ENCODE assay signal across 15 cellular contexts in genomic region chr2:6771539-6772365, GRCh38.
DNase-seq lines count a peak whose midpoint lies in the region; ATAC-seq and TF ChIP-seq lines count a peak whose summit lies in the region.
"Had no signal": no experiment of that assay in that cellular context is flagged by ENCODE, and none has a peak within 500 bp of the region (broad histone marks: within the 10 kb centered on the region; RNA-seq: fewer than 3 reads in every experiment).

No MANE protein-coding gene starts in this region.

- H2BK15ac ChIP-seq in H9 (ENCODE audit: low read depth, low read length), result no peak overlapping the region

- no peaks in the 10 kb centered on the region for H3K79me2 ChIP-seq in H9 (ENCODE audit: insufficient read depth, low read length)

- H3K4ac ChIP-seq in H9 (ENCODE audit: low read depth, low read length), result no peak overlapping the region

- no peak overlapping the region for H3K56ac ChIP-seq in H9 (ENCODE audit: insufficient read length, low read depth, low read length)

- H3K23ac ChIP-seq in H9 (ENCODE audit: insufficient read length, low read depth, low read length), result no peak overlapping the region

- no peak overlapping the region for H2AFZ ChIP-seq in H9 (ENCODE audit: low read length)

- peaks cover 2 to 5% (median 4%) of the 10 kb centered on the region in 3 experiments; a peak in 4 of 7 replicates for H3K36me3 Mint-ChIP-seq in H9 (ENCODE audit: insufficient read depth in 1 of 3, low read depth in 3 of 3)

- no peaks in the 10 kb centered on the region for H4K20me1 ChIP-seq in H9 (ENCODE audit: control insufficient read depth, insufficient read depth, insufficient read length)

- H3K27me3 ChIP-seq in H9 (ENCODE audit: insufficient read depth, low read length) (no peaks in the 10 kb centered on the region), left ventricle myocardium inferior (ENCODE audit: low read depth) (peaks cover 34% of the 10 kb centered on the region)
- H3K27me3 ChIP-seq: SJSA1, testis had no signal

- H2BK12ac ChIP-seq in H9 (ENCODE audit: insufficient read length, low read depth, low read length), result no peak overlapping the region

- peaks cover 10% of the 10 kb centered on the region for H3K27me3 Mint-ChIP-seq in H9 (ENCODE audit: low read depth)

- H3K18ac ChIP-seq in H9 (ENCODE audit: insufficient read length, low read depth, low read length), result no peak overlapping the region

- no peak overlapping the region for H4K91ac ChIP-seq in H9 (ENCODE audit: insufficient read length, low read depth, low read length)

- no peak overlapping the region for H3K9ac ChIP-seq in H9 (ENCODE audit: extremely low read depth, insufficient read length, low read length)

- H3T11ph ChIP-seq in H9 (ENCODE audit: low read length), result no peak overlapping the region

- DNase-seq in H9 (peak; percentile 68), RKO (ENCODE audit: low spot score) (peak; percentile 8), head of caudate nucleus (peak in 34 of 42 donors; percentile 5 to 82 (median 44)), retina (peak; percentile 89), left ventricle myocardium inferior (no peak)
- DNase-seq: central memory CD4-positive, alpha-beta T cell; GDM1; NCI-H1694; OCI-M1; T-helper 9 cell; testis had no signal

- H3K36me3 ChIP-seq in left ventricle myocardium inferior, result no peaks in the 10 kb centered on the region
- H3K36me3 ChIP-seq: SJSA1 had no signal

- no peak overlapping the region for H4K5ac ChIP-seq in H9 (ENCODE audit: insufficient read length, low read depth, low read length)

- peaks cover 16 to 24% of the 10 kb centered on the region in 2 experiments for H3K4me1 Mint-ChIP-seq in H9

- H3K14ac ChIP-seq in H9 (ENCODE audit: insufficient read depth, low read length), result no peak overlapping the region

- intact Hi-C loops in head of caudate nucleus (cut with DNase I), result loop anchor here (2.0 kb wide), 1 partner anchor 419 kb away; no protein-coding TSS in a partner anchor
- intact Hi-C loops in left ventricle myocardium inferior (cut with micrococcal nuclease), result loop anchor here (5.0 kb wide), 1 partner anchor 419 kb away; no protein-coding TSS in a partner anchor

- ATAC-seq in HG03108 (IDR thresholded peaks at IDR 0.05; ENCODE audit: unreplicated experiment) (no peak), GM21381 (IDR thresholded peaks at IDR 0.05; ENCODE audit: unreplicated experiment) (no peak)

- H2BK120ac ChIP-seq in H9 (ENCODE audit: low read depth, low read length, poor library complexity, severe bottlenecking), result no peak overlapping the region

- H3K9me3 ChIP-seq in H9 (ENCODE audit: control insufficient read depth, low read depth, low read length), result no peaks in the 10 kb centered on the region
- no peaks in the 10 kb centered on the region for H3K9me3 ChIP-seq in left ventricle myocardium inferior (replicated peaks)
- H3K9me3 ChIP-seq: SJSA1, testis had no signal

- no peak overlapping the region for H2BK20ac ChIP-seq in H9 (ENCODE audit: low read depth, low read length, poor library complexity, severe bottlenecking)

- no peak overlapping the region for H3K4me3 ChIP-seq in left ventricle myocardium inferior
- H3K4me3 ChIP-seq: SJSA1, testis had no signal

- TF ChIP-seq CTCF in H9 (conservative IDR thresholded peaks at IDR 0.05) (peak; percentile 45; the same call in 2 of the 3 replicates), left ventricle myocardium inferior (IDR thresholded peaks at IDR 0.05; ENCODE audit: borderline replicate concordance) (no peak)

- no peak overlapping the region for H2BK5ac ChIP-seq in H9 (ENCODE audit: insufficient read length, low read length)

- 0 out of 7 replicates have a peak overlapping the region, but pooled peaks of 1 of the 3 experiments have one; percentile 11 for H3K27ac Mint-ChIP-seq in H9
- H3K27ac Mint-ChIP-seq: B cell had no signal

- H3K4me2 ChIP-seq in H9 (ENCODE audit: insufficient read depth, insufficient read length, low read length), result no peak overlapping the region

- H3K79me1 ChIP-seq in H9 (ENCODE audit: insufficient read depth, low read depth, low read length, poor library complexity, severe bottlenecking), result no peaks in the 10 kb centered on the region

- H3K4me3 Mint-ChIP-seq in H9, result no peak overlapping the region
- H3K4me3 Mint-ChIP-seq: B cell had no signal

- no peak overlapping the region for H3K27ac ChIP-seq in H9 (ENCODE audit: insufficient read length, low read depth, low read length)
- no peak overlapping the region for H3K27ac ChIP-seq in left ventricle myocardium inferior (replicated peaks)
- H3K27ac ChIP-seq: SJSA1, testis had no signal

- no CpG with 5 or more reads among the region's 16 CpGs for WGBS in H9 (ENCODE audit: extremely low coverage, insufficient read length, low lambda C conversion rate)

- no peak overlapping the region for H2AK5ac ChIP-seq in H9 (ENCODE audit: insufficient read length, low read length)

- H3K23me2 ChIP-seq in H9 (ENCODE audit: insufficient read length, low read depth, low read length, poor library complexity, severe bottlenecking), result no peaks in the 10 kb centered on the region

- no peak overlapping the region for H4K8ac ChIP-seq in H9 (replicated peaks; ENCODE audit: insufficient read length, low read depth, low read length)

- H3K4me1 ChIP-seq in H9 (ENCODE audit: insufficient read depth, low read length) (no peaks in the 10 kb centered on the region), left ventricle myocardium inferior (peaks cover 13% of the 10 kb centered on the region)
- H3K4me1 ChIP-seq: SJSA1, testis had no signal

- H3K9me3 Mint-ChIP-seq in H9, result peaks cover 2 to 10% of the 10 kb centered on the region in 2 experiments; a peak in 4 of 5 replicates
